ENCODE assay signal across 13 cellular contexts in the genomic region with DNA sequence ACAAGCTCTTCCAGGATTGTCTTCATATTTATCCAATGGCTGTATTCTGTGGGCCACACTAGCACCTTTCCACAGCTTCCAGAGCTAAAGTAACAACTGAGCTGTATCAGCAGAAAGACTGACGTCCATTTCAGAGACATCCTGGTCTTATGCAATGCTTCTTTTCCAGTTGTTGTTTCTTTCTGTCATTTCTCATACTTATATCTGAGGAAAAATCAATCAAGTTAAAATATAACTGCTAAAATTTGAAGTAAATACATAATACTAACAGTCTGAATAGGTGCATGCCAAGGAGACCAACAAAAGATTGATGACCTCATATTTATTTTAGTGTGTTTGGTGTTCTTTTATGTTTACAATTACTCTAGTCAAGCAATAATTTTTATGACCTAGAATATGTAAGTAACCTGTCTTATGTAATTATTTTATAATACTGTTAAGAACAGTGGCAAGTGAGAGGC. TPM values are rescaled to one million over a fixed set of nuclear protein-coding genes. Genes with fewer than 3 reads are reported as not detected.
"Had no signal": no experiment of that assay in that cellular context is flagged by ENCODE, and none has a peak within 500 bp of the region (broad histone marks: within the 10 kb centered on the region; RNA-seq: fewer than 3 reads in every experiment).

A gene (minus strand): TSS at position 174 of the 461 bp plus-strand sequence. CDS start 34 bp downstream, at position 140.

RNA-seq across cellular contexts. Expression of the gene that starts here (rescaled TPM):
- total RNA-seq: dorsolateral prefrontal cortex; esophagus mucosa; glomerular endothelial cell; kidney; left ventricle myocardium inferior; lower lobe of right lung; mesenteric fat pad; naive thymus-derived CD4-positive, alpha-beta T cell; osteoblast; right atrium auricular region; skeletal muscle tissue; thoracic aorta; tibial nerve had no signal
- polyA plus RNA-seq: naive thymus-derived CD4-positive, alpha-beta T cell had no signal
